ENCODE assay signal across 1 cellular context in the genomic region with DNA sequence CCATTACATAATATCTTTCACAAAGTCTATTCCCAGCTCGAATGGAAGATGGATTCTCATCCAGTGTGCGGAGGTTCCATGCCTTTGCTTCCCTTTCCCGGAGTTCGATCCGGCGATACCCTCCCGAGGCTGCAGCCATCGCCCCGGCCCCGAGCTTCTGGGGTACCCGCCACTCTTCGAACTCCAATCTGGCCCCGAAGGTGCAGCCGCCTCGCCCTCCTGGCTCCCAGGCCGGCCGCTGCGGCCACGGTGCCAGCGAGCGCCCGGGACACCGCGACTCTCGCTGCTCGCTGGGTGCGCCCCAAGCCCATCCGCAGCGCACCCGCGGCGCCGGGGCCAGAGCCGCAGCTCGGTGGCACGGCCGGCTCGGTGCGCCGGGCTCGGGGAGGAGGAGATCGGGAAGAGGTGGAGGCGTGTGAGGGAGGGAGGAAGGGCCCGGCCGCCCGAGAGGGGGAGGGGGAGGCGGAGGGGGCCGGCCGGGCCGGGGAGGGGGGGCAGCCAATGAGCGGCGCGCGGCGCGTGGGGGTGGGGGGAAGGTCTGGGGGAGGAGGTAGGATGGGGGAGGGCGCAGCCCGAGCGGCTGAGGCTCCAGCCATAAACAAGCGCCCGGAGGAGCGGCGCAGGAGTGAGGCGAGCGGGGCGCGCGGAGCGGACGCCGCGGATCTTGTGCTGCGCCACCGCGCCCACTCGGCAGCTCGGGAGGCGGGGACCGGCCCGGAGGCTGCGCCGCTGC.
TF ChIP-seq lines count a peak whose summit lies in the region.

A gene with protein sequence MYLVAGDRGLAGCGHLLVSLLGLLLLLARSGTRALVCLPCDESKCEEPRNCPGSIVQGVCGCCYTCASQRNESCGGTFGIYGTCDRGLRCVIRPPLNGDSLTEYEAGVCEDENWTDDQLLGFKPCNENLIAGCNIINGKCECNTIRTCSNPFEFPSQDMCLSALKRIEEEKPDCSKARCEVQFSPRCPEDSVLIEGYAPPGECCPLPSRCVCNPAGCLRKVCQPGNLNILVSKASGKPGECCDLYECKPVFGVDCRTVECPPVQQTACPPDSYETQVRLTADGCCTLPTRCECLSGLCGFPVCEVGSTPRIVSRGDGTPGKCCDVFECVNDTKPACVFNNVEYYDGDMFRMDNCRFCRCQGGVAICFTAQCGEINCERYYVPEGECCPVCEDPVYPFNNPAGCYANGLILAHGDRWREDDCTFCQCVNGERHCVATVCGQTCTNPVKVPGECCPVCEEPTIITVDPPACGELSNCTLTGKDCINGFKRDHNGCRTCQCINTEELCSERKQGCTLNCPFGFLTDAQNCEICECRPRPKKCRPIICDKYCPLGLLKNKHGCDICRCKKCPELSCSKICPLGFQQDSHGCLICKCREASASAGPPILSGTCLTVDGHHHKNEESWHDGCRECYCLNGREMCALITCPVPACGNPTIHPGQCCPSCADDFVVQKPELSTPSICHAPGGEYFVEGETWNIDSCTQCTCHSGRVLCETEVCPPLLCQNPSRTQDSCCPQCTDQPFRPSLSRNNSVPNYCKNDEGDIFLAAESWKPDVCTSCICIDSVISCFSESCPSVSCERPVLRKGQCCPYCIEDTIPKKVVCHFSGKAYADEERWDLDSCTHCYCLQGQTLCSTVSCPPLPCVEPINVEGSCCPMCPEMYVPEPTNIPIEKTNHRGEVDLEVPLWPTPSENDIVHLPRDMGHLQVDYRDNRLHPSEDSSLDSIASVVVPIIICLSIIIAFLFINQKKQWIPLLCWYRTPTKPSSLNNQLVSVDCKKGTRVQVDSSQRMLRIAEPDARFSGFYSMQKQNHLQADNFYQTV (plus strand): TSS at position 622 of the 733 bp plus-strand sequence. CDS start 515 bp downstream, outside the sequence.

TF ChIP-seq in GM12878, 131 proteins besides CTCF, POLR2A, EP300 and RAD21:
- TF ChIP-seq, protein P1, sequence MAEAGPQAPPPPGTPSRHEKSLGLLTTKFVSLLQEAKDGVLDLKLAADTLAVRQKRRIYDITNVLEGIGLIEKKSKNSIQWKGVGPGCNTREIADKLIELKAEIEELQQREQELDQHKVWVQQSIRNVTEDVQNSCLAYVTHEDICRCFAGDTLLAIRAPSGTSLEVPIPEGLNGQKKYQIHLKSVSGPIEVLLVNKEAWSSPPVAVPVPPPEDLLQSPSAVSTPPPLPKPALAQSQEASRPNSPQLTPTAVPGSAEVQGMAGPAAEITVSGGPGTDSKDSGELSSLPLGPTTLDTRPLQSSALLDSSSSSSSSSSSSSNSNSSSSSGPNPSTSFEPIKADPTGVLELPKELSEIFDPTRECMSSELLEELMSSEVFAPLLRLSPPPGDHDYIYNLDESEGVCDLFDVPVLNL (IDR thresholded peaks at IDR 0.05; ENCODE audit: low read depth, low read length): no peak
- TF ChIP-seq BHLHE40 (IDR thresholded peaks at IDR 0.05; ENCODE audit: borderline replicate concordance in 1 of 2, low read depth in 2 of 2, low read length in 1 of 2) (no peak), HDAC6 (IDR thresholded peaks at IDR 0.05; ENCODE audit: unreplicated experiment) (peak; percentile 55), RELB (IDR thresholded peaks at IDR 0.05; ENCODE audit: low read depth) (no peak), ZBTB40 (IDR thresholded peaks at IDR 0.05; ENCODE audit: borderline replicate concordance) (no peak), EGR1 (IDR thresholded peaks at IDR 0.05; ENCODE audit: borderline replicate concordance in 1 of 2, low read depth in 2 of 2, low read length in 2 of 2) (peak in 1 of 2 experiments; percentile 5; a peak in 1 of 3 replicates), PAX5 (IDR thresholded peaks at IDR 0.05; ENCODE audit: borderline replicate concordance, low read depth, low read length) (no peak), WRNIP1 (IDR thresholded peaks at IDR 0.05; ENCODE audit: borderline replicate concordance, low read depth, low read length) (no peak), CREB1 (IDR thresholded peaks at IDR 0.05; ENCODE audit: low read depth) (no peak)
